ENCODE assay signal across 13 cellular contexts in the genomic region with DNA sequence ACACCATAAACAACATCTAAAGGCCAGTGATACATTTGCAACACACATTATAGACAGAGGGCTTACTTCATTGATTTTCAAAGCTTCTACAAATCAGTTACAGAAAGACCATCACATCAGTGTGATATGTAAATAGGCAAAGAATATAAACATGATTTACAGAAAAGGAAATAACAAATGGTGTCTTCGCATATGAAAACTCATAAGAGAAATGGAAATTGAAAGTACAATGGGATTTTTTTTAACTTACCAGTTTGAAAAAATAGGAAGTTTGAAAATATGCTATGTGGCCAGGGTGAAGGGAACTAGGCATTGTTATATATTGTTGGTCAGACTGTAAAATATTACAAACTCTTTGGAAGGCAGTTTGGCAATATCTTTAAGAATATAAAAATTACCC. TPM values are rescaled to one million over a fixed set of nuclear protein-coding genes. Genes with fewer than 3 reads are reported as not detected.
DNase-seq lines count a peak whose midpoint lies in the region; ATAC-seq, FAIRE-seq and TF ChIP-seq lines count a peak whose summit lies in the region.
"Had no signal": no experiment of that assay in that cellular context is flagged by ENCODE, and none has a peak within 500 bp of the region (broad histone marks: within the 10 kb centered on the region; RNA-seq: fewer than 3 reads in every experiment).

No MANE protein-coding gene starts in this region.

- CTCF ChIA-PET in activated B cell treated with CpG ODN at 0.5 μM for 24 hours (lab: Charles Lee) (interaction anchor here (2.4 kb wide), 1 partner anchor 233 kb away, joined by 8 read pairs; no protein-coding TSS in a partner anchor), SK-N-SH (lab: Yijun Ruan, JAX) (interaction anchor here (1.3 to 2.1 kb wide), 2 partner anchors 13 to 169 kb away, joined by 6 to 11 read pairs; no protein-coding TSS in a partner anchor)

- peaks cover 7% of the 10 kb centered on the region; the same call in 1 of the 2 replicates for H3K79me2 ChIP-seq in SK-N-SH (ENCODE audit: insufficient read depth)

- FAIRE-seq in GM19239 (lab: Jason Lieb, UNC): peak; percentile 91

- H3K36me3 ChIP-seq in SK-N-SH (replicated peaks in 1 of 2; ENCODE audit: control insufficient read depth in 1 of 2, insufficient read depth in 2 of 2, low read length in 1 of 2): peaks cover 78 to 79% of the 10 kb centered on the region in 2 experiments

- 98% methylated on average over 1 of the region's 1 CpG for WGBS in SK-N-SH (ENCODE audit: low lambda C conversion rate)

- H4K20me1 ChIP-seq in SK-N-SH (ENCODE audit: insufficient read depth): no peaks in the 10 kb centered on the region

- no peak overlapping the region for H3K27ac ChIP-seq in SK-N-SH (ENCODE audit: low read depth in 2 of 2, low read length in 1 of 2)
- H3K27ac ChIP-seq: neutrophil had no signal

- TF ChIP-seq CTCF in activated B cell treated with CpG ODN at 0.5 μM for 24 hours (IDR thresholded peaks at IDR 0.05) (no peak), SK-N-SH (IDR thresholded peaks at IDR 0.05) (no peak)

- no peak for DNase-seq in GM19239 (ENCODE audit: insufficient read length, low spot score)
- no peak for DNase-seq in activated B cell treated with CpG ODN at 0.5 μM for 24 hours
- no peak for DNase-seq in SK-N-SH
- no peak for DNase-seq in stimulated activated CD4-positive, alpha-beta T cell treated with anti-CD3 and anti-CD28 coated beads, Interleukin-4, amount 100 ng/mL, for 1 hour
- no peak for DNase-seq in T-helper 9 cell
- DNase-seq: activated CD4-positive, alpha-beta T cell treated with anti-CD3 and anti-CD28 coated beads, Interleukin-2, amount 50 U/mL, for 48 hours; DMS53; NCI-H1436; NCI-H748 treated with DMSO at 0.1 percent for 48 hours had no signal

- peaks cover 79% of the 10 kb centered on the region for H3K36me3 Mint-ChIP-seq in activated B cell treated with CpG ODN at 0.5 μM for 24 hours (ENCODE audit: low read depth)

- no peak overlapping the region for H3K4me3 ChIP-seq in SK-N-SH (ENCODE audit: low read depth in 2 of 2, low read length in 1 of 2)

- POLR2A ChIA-PET in activated B cell treated with CpG ODN at 0.5 μM for 24 hours (lab: Charles Lee) (no interaction called here), SK-N-SH (lab: Yijun Ruan, JAX) (no interaction called here)

- H3K27ac Mint-ChIP-seq in activated B cell treated with CpG ODN at 0.5 μM for 24 hours: peak overlapping the region; percentile 81

- no peaks in the 10 kb centered on the region for H3K27me3 ChIP-seq in SK-N-SH (ENCODE audit: insufficient read depth)
- H3K27me3 ChIP-seq: neutrophil had no signal

- ATAC-seq in GM18505 (IDR thresholded peaks at IDR 0.05; ENCODE audit: unreplicated experiment) (peak; percentile 56), HG02981 (IDR thresholded peaks at IDR 0.05; ENCODE audit: unreplicated experiment) (peak; percentile 77), activated B cell treated with CpG ODN at 0.5 μM for 24 hours (ENCODE audit: low read depth) (peak; percentile 34)
- ATAC-seq: left lobe of liver had no signal

- peaks cover 4% of the 10 kb centered on the region for H3F3A ChIP-seq in SK-N-SH (replicated peaks; ENCODE audit: insufficient read depth)

- H3K9me3 ChIP-seq in SK-N-SH: no peaks in the 10 kb centered on the region
- H3K9me3 ChIP-seq: neutrophil had no signal

- no peak overlapping the region for H2AFZ ChIP-seq in SK-N-SH (ENCODE audit: low read depth)

- H3K9ac ChIP-seq in SK-N-SH: no peak overlapping the region

- H3K4me1 Mint-ChIP-seq in activated B cell treated with CpG ODN at 0.5 μM for 24 hours: peaks cover 23% of the 10 kb centered on the region

- H3K9me3 Mint-ChIP-seq in activated B cell treated with CpG ODN at 0.5 μM for 24 hours: no peaks in the 10 kb centered on the region

- H3K9me2 ChIP-seq in SK-N-SH: no peaks in the 10 kb centered on the region

- TF ChIP-seq RAD21 in SK-N-SH (IDR thresholded peaks at IDR 0.05; ENCODE audit: low read length): no peak

- H3K4me3 Mint-ChIP-seq in activated B cell treated with CpG ODN at 0.5 μM for 24 hours: peak overlapping the region; percentile 38

- intact Hi-C loops in activated B cell treated with CpG ODN at 0.5 μM for 24 hours (cut with micrococcal nuclease): no loop called here

- no peak overlapping the region for H3K4me2 ChIP-seq in SK-N-SH

- no peak for TF ChIP-seq EP300 in SK-N-SH (IDR thresholded peaks at IDR 0.05; ENCODE audit: borderline replicate concordance in 1 of 2, low read depth in 1 of 2, low read length in 1 of 2)

- no peaks in the 10 kb centered on the region for H3K4me1 ChIP-seq in SK-N-SH (ENCODE audit: control insufficient read depth in 1 of 2, insufficient read depth in 2 of 2, low read depth in 1 of 2, low read length in 1 of 2)

- no peak for TF ChIP-seq POLR2A in GM18505 (IDR thresholded peaks at IDR 0.05; ENCODE audit: borderline replicate concordance, extremely low read depth, insufficient read depth, insufficient read length)

- no peaks in the 10 kb centered on the region for H3K27me3 Mint-ChIP-seq in activated B cell treated with CpG ODN at 0.5 μM for 24 hours

TF ChIP-seq in SK-N-SH, 30 proteins besides CTCF, POLR2A, EP300 and RAD21:
- TF ChIP-seq FOXM1 (IDR thresholded peaks at IDR 0.05; ENCODE audit: low read depth) (no peak), MEF2A (IDR thresholded peaks at IDR 0.05; ENCODE audit: borderline replicate concordance, low read depth) (no peak), NFIC (IDR thresholded peaks at IDR 0.05; ENCODE audit: borderline replicate concordance) (no peak), YY1 (IDR thresholded peaks at IDR 0.05; ENCODE audit: low read depth) (no peak)
- TF ChIP-seq, protein P1, sequence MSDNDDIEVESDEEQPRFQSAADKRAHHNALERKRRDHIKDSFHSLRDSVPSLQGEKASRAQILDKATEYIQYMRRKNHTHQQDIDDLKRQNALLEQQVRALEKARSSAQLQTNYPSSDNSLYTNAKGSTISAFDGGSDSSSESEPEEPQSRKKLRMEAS (IDR thresholded peaks at IDR 0.05; ENCODE audit: low read depth): no peak

RNA-seq across cellular contexts. Expression of gene SEC23IP, which starts 27.3 kb away (rescaled TPM):
- 73.8 and 79.9 TPM in 2 replicates for total RNA-seq in activated B cell treated with CpG ODN at 0.5 μM for 24 hours
- 23.8 and 32.2 TPM in 2 replicates for polyA plus RNA-seq in SK-N-SH (2012; rRNA removed)
- polyA plus RNA-seq in SK-N-SH (2012; cell fraction: cytosol; rRNA removed): 20.6 and 24.3 TPM in 2 replicates
- 12.4 and 39.1 TPM in 2 replicates for polyA plus RNA-seq in SK-N-SH (2012; cell fraction: nucleus; rRNA removed)

RNA-seq across cellular contexts. Expression of gene MCMBP, which starts 47.2 kb away (rescaled TPM):
- 39.6 and 41.9 TPM in 2 replicates for total RNA-seq in activated B cell treated with CpG ODN at 0.5 μM for 24 hours
- 33.1 and 37.5 TPM in 2 replicates for polyA plus RNA-seq in SK-N-SH (2012; rRNA removed)
- 41.2 and 43.1 TPM in 2 replicates for polyA plus RNA-seq in SK-N-SH (2012; cell fraction: cytosol; rRNA removed)
- polyA plus RNA-seq in SK-N-SH (2012; cell fraction: nucleus; rRNA removed): 16.4 and 31.8 TPM in 2 replicates
